ENCODE assay signal across 7 cellular contexts in the genomic region with DNA sequence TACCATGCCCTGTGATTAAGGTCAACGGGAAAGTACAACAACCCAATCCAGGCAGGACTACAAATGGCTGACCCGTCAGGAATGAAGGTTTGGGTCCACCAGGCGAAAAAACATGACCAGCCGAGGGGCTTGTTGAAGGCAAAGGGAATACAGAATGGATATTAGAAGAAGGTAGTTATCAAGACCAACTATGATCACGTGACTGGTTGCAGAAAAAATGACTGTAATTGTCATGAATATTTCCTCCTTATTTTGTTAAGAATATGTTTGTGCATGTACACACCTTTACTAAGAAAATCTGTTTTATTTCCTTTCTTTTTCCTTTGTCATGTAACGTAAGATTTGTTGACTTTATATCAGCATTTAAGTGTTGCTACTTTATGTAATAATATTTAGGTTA.
"Had no signal": no experiment of that assay in that cellular context is flagged by ENCODE, and none has a peak within 500 bp of the region (broad histone marks: within the 10 kb centered on the region; RNA-seq: fewer than 3 reads in every experiment).

No MANE protein-coding gene starts in this region.

- H3K4me2 ChIP-seq: GM23338 had no signal

- H3K27ac ChIP-seq: HL-60 had no signal

- FAIRE-seq: H1, H54 had no signal

- H2AFZ ChIP-seq: GM23338 had no signal

- H3K4me3 ChIP-seq: GM23338 had no signal

- DNase-seq: H9, HCEC 1CT, KG1 had no signal

- ATAC-seq: GM23338 had no signal
